22 cellular contexts compared by ENCODE assay signal in genomic region chr3:197350446-197350845, GRCh38. TPM values are rescaled to one million over a fixed set of nuclear protein-coding genes. Genes with fewer than 3 reads are reported as not detected.
A peak's percentile ranks its signal among the peaks of the same experiment; 100 is the strongest.
DNase-seq lines count a peak whose midpoint lies in the region; ATAC-seq, FAIRE-seq and TF ChIP-seq lines count a peak whose summit lies in the region.
"Had no signal": no experiment of that assay in that cellular context is flagged by ENCODE, and none has a peak within 500 bp of the region (broad histone marks: within the 10 kb centered on the region; RNA-seq: fewer than 3 reads in every experiment).

No MANE protein-coding gene starts in this region.

- no peak overlapping the region for H3K27ac ChIP-seq in K562 (ENCODE audit: extremely low read depth, low read depth, low read length)
- H3K27ac ChIP-seq: GM23248, HL-60 had no signal

- TF ChIP-seq CTCF in K562 (IDR thresholded peaks at IDR 0.05 in 2 of 3, conservative IDR thresholded peaks at IDR 0.05 in 1 of 3; ENCODE audit: insufficient read depth in 2 of 3, low read depth in 1 of 3, low read length in 3 of 3), result no peak

- no peak for TF ChIP-seq RAD21 in K562 (CRISPR knock-in tag; conservative IDR thresholded peaks at IDR 0.05 in 1 of 2, IDR thresholded peaks at IDR 0.05 in 1 of 2)

- in situ Hi-C loops in K562 (cut with MboI), result no loop called here

- H3K9me1 ChIP-seq in K562 (ENCODE audit: control insufficient read depth, insufficient read depth, low read length), result no peaks in the 10 kb centered on the region

- DNase-seq in K562 (ENCODE audit: extremely low read depth in 1 of 4, low spot score in 3 of 4) (no peak), dermis microvascular lymphatic vessel endothelial cell (ENCODE audit: low read depth in 2 of 2) (peak; percentile 90 to 91), posterior vena cava (ENCODE audit: low spot score) (peak; percentile 13), superior temporal gyrus (ENCODE audit: extremely low spot score) (no peak)
- DNase-seq: ACHN; BE2C; C1 segment of cervical spinal cord; CD4-positive, CD25-positive, alpha-beta regulatory T cell; CD8-positive, alpha-beta memory T cell; COR-L47; DMS 273 treated with DMSO at 0.1 percent for 48 hours; GM23248; H7; HFFc6 had no signal

- no peak overlapping the region for H3K4me3 ChIP-seq in K562
- H3K4me3 ChIP-seq: GM23248 had no signal

- no peak for FAIRE-seq in K562 (lab: Jason Lieb, UNC)
- FAIRE-seq: A204.1, G401.6, GM12891, GM19239 had no signal

- POLR2A ChIA-PET in K562 (lab: Yijun Ruan, JAX), result no interaction called here

- BruUV-seq in K562 (replicated peaks; lab: Mats Ljungman, UMichigan), result no TSS peak

- WGBS in K562 (ENCODE audit: insufficient coverage, low coverage, missing lambda C conversion rate), result 62% methylated on average over 13 of the region's 13 CpGs

- no peak for ATAC-seq in K562
- ATAC-seq in GM21447 (IDR thresholded peaks at IDR 0.05; ENCODE audit: unreplicated experiment), result no peak
- ATAC-seq in activated CD4-positive, CD25-positive, alpha-beta regulatory T cell treated with anti-CD3 and anti-CD28 coated beads, Interleukin-2, amount 50 U/mL, for 24 hours, result no peak
- ATAC-seq: HCT116 had no signal

- no peaks in the 10 kb centered on the region for H4K20me1 ChIP-seq in K562 (replicated peaks; ENCODE audit: control insufficient read depth, insufficient read depth, low read length)

- no peaks in the 10 kb centered on the region for H3K79me2 ChIP-seq in K562 (ENCODE audit: control insufficient read depth, insufficient read depth, low read length)

- no peaks in the 10 kb centered on the region for H3K36me3 ChIP-seq in K562 (ENCODE audit: control insufficient read depth, insufficient read depth, low read length)
- H3K36me3 ChIP-seq: BE2C had no signal

- no peak overlapping the region for H3K9ac ChIP-seq in K562 (ENCODE audit: insufficient read depth in 1 of 2, low read depth in 2 of 2, low read length in 2 of 2)
- H3K9ac ChIP-seq: GM23248 had no signal

- peaks cover 2 to 10% of the 10 kb centered on the region in 2 experiments; a peak in 2 of 5 replicates for H3K27me3 ChIP-seq in K562 (ENCODE audit: control insufficient read depth in 2 of 2, insufficient read depth in 2 of 2, low read length in 2 of 2)
- H3K27me3 ChIP-seq: BE2C had no signal

- 0 out of 2 replicates have a peak overlapping the region, but pooled peaks have one; percentile 6 for H2AFZ ChIP-seq in K562 (ENCODE audit: low read depth, low read length)
- H2AFZ ChIP-seq: GM23248 had no signal

- CTCF ChIA-PET in K562 (lab: Yijun Ruan, JAX; ENCODE audit: low intra/inter-chr PET ratio), result no interaction called here

- peaks cover 2 to 10% of the 10 kb centered on the region in 2 experiments; a peak in 4 of 5 replicates for H3K4me1 ChIP-seq in K562 (replicated peaks in 1 of 2; ENCODE audit: control insufficient read depth in 2 of 2, insufficient read depth in 2 of 2, low read length in 2 of 2)

- no peak for TF ChIP-seq EP300 in K562 (IDR thresholded peaks at IDR 0.05; ENCODE audit: low read length)

- no peak for TF ChIP-seq POLR2A in K562 (conservative IDR thresholded peaks at IDR 0.05)

- no peak overlapping the region for H3K4me2 ChIP-seq in K562 (ENCODE audit: insufficient read depth, low read length)

- intact Hi-C loops in K562 (cut with micrococcal nuclease) (no loop called here), posterior vena cava (cut with DNase I) (no loop called here)

- no peaks in the 10 kb centered on the region for H3K9me3 ChIP-seq in K562 (replicated peaks; ENCODE audit: control insufficient read depth, insufficient read depth, low read depth, low read length)
- H3K9me3 ChIP-seq: BE2C had no signal

TF ChIP-seq in K562, 482 proteins besides CTCF, POLR2A, EP300 and RAD21 (continues in another document):
- TF ChIP-seq ZNF764 (CRISPR knock-in tag; IDR thresholded peaks at IDR 0.05; ENCODE audit: low read depth) (no peak), THRB (CRISPR knock-in tag; conservative IDR thresholded peaks at IDR 0.05) (no peak)

RNA-seq across cellular contexts. Expression of gene DLG1, which starts 52.0 kb away (rescaled TPM):
- 141 and 293 TPM in 2 replicates for total RNA-seq in K562 (2011; cell fraction: chromatin; rRNA removed; ENCODE audit: low replicate concordance)
- 38.2 and 46.8 TPM in 2 replicates for total RNA-seq in K562 (2011; cell fraction: nucleolus; rRNA removed)
- total RNA-seq in K562 (2011; cell fraction: nucleoplasm; rRNA removed), result 84.2 and 109 TPM in 2 replicates
- total RNA-seq in K562 (2014; rRNA removed) (36.3 and 39.4 TPM in 2 replicates), K562 (2014; rRNA removed; fragmentation: Illumina TruSeq; extraction: Trizol) (49.1 and 55.6 TPM in 2 replicates), K562 (2015; rRNA removed; fragmentation: Illumina TruSeq; extraction: Trizol) (43.5 and 48.4 TPM in 2 replicates), K562 (2021) (55.7 and 57.5 TPM in 2 replicates), dermis microvascular lymphatic vessel endothelial cell (56.7 and 109 TPM in 2 replicates), posterior vena cava (10 to 100 TPM; 67.9 to 70.3 TPM)
- polyA plus RNA-seq in K562 (2011; rRNA removed) (38.9 and 43.6 TPM in 2 replicates), K562 (2014; fragmentation: Illumina TruSeq; extraction: Trizol) (51.4 and 63.5 TPM in 2 replicates), K562 (2014; fragmentation: Nextera tagmentation; extraction: Ambion mirVana) (10 to 100 TPM in 1 of 2 experiments, 1 to 10 TPM in 1; 9.4 to 13.4 TPM), K562 (2014; rRNA removed) (30.8 and 31.0 TPM in 2 replicates)
- 8.7 and 13.6 TPM in 2 replicates for polyA plus RNA-seq in K562 (2011; cell fraction: cytosol; rRNA removed)
- polyA plus RNA-seq in K562 (2011; cell fraction: nucleus; rRNA removed), result 49.2 and 58.1 TPM in 2 replicates
- 35.9 and 42.5 TPM in 2 replicates for polyA plus RNA-seq in K562 (2012)
- 66.5 and 99.3 TPM in 2 replicates for polyA minus RNA-seq in K562 (2011; rRNA and poly(A)+ RNA removed)
- polyA minus RNA-seq in K562 (2011; cell fraction: cytosol; rRNA and poly(A)+ RNA removed), result 19.7 and 21.1 TPM in 2 replicates
- polyA minus RNA-seq in K562 (2011; cell fraction: nucleus; rRNA and poly(A)+ RNA removed), result 61.9 and 105 TPM in 2 replicates

Comparison
In these comparisons a context has a peak if more than half of its experiments do, and no peak if none do; other contexts are left out.
1. DNase-seq: peak in dermis microvascular lymphatic vessel endothelial cell (2 of 2) and posterior vena cava (single experiment); none in K562 (0 of 4) and superior temporal gyrus (single experiment).